In genomic region chr11:63974259-63975143, GRCh38 we compare ENCODE assay signal across 8 cellular contexts. TPM values are rescaled to one million over a fixed set of nuclear protein-coding genes. Genes with fewer than 3 reads are reported as not detected.
DNase-seq lines count a peak whose midpoint lies in the region; ATAC-seq and TF ChIP-seq lines count a peak whose summit lies in the region.

A gene with protein sequence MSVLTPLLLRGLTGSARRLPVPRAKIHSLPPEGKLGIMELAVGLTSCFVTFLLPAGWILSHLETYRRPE (plus strand): TSS chr11:63974620. CDS start chr11:63974681, 61 bp downstream.

- H3K9ac ChIP-seq in mammary epithelial cell (ENCODE audit: insufficient read depth, low read length) (peak within 1 kb of the TSS; percentile 91), skeletal muscle tissue (ENCODE audit: low read depth in 1 of 3, low read length in 3 of 3) (peak within 1 kb of the TSS; percentile 99 to 100 (median 99))

- CTCF ChIA-PET in AG04449 (lab: Yijun Ruan, JAX) (interaction anchor here (1.3 to 3.1 kb wide), 2 partner anchors 138 to 174 kb away, joined by 4 to 16 read pairs; no protein-coding TSS in a partner anchor), mammary epithelial cell (lab: Charles Lee; ENCODE audit: low non-redundant PET) (interaction anchor here (0.6 kb wide), 2 partner anchors 20 to 236 kb away, joined by 5 to 6 read pairs; no protein-coding TSS in a partner anchor)

- intact Hi-C loops in mammary epithelial cell (cut with micrococcal nuclease): loop anchor here (1.0 kb wide), 2 partner anchors 12 to 36 kb away; partner anchors contain the start of gene OTUB1

- peaks cover 47% of the 10 kb centered on the region for H3K79me2 ChIP-seq in mammary epithelial cell (ENCODE audit: insufficient read depth, low read length)

- H4K20me1 ChIP-seq in mammary epithelial cell (ENCODE audit: insufficient read depth, low read length): no peaks in the 10 kb centered on the region

- 2% methylated on average over 54 of the region's 67 CpGs for WGBS in mammary epithelial cell (ENCODE audit: low coverage, missing lambda C conversion rate)

- dilution Hi-C loops in mammary epithelial cell (cut with HindIII; ENCODE audit: low sequenced_read_pairs): no loop called here

- TF ChIP-seq CTCF in AG04449 (IDR thresholded peaks at IDR 0.05; ENCODE audit: insufficient read depth, low read length, missing control alignments) (peak; percentile 31), WERI-Rb-1 (IDR thresholded peaks at IDR 0.05; ENCODE audit: low read depth, low read length) (no peak), mammary epithelial cell (conservative IDR thresholded peaks at IDR 0.05 in 1 of 2, IDR thresholded peaks at IDR 0.05 in 1 of 2; ENCODE audit: extremely low read depth in 1 of 2, insufficient read depth in 1 of 2, low read depth in 1 of 2, low read length in 2 of 2) (peak in 1 of 2 donors; percentile 28)

- POLR2A ChIA-PET in AG04449 (lab: Yijun Ruan, JAX): interaction anchor here (0.6 kb wide), 1 partner anchor 210 kb away, joined by 3 read pairs; no protein-coding TSS in a partner anchor

- H2AFZ ChIP-seq in mammary epithelial cell (ENCODE audit: low read depth, low read length): peak within 1 kb of the TSS; percentile 95

- H3K9me3 ChIP-seq in WERI-Rb-1 (ENCODE audit: severe bottlenecking): peaks cover 3% of the 10 kb centered on the region
- H3K9me3 ChIP-seq in mammary epithelial cell (replicated peaks; ENCODE audit: insufficient read depth, low read length): no peaks in the 10 kb centered on the region
- peaks cover 2% of the 10 kb centered on the region for H3K9me3 ChIP-seq in iPS-18c (ENCODE audit: control insufficient read depth, insufficient read depth, low read length)
- no peaks in the 10 kb centered on the region for H3K9me3 ChIP-seq in skeletal muscle tissue (ENCODE audit: control insufficient read depth in 3 of 3, low read length in 3 of 3)

- H3K27me3 ChIP-seq in WERI-Rb-1 (ENCODE audit: insufficient read depth, low read depth, severe bottlenecking): no peaks in the 10 kb centered on the region
- H3K27me3 ChIP-seq in mammary epithelial cell (ENCODE audit: insufficient read depth, low read length): no peaks in the 10 kb centered on the region
- H3K27me3 ChIP-seq in skeletal muscle tissue (ENCODE audit: control insufficient read depth in 3 of 3, insufficient read depth in 3 of 3, low read length in 3 of 3): peaks cover 0 to 4% (median 0%) of the 10 kb centered on the region in 3 donors

- in situ Hi-C loops in mammary epithelial cell (cut with MboI; ENCODE audit: low sequenced_read_pairs in 2 of 2): no loop called here

- peak within 1 kb of the TSS; percentile 98 for H3K4me3 ChIP-seq in AG04449 (ENCODE audit: low read depth, low read length)
- H3K4me3 ChIP-seq in WERI-Rb-1 (ENCODE audit: low read depth, low read length): peak within 1 kb of the TSS; percentile 62
- peak within 1 kb of the TSS; percentile 88 to 100 (median 100) for H3K4me3 ChIP-seq in mammary epithelial cell (replicated peaks in 1 of 3; ENCODE audit: insufficient read depth in 1 of 3, low read depth in 2 of 3, low read length in 3 of 3)
- H3K4me3 ChIP-seq in iPS-18c (ENCODE audit: insufficient read depth, low read depth, low read length): peak within 1 kb of the TSS; percentile 96
- peak within 1 kb of the TSS; percentile 93 to 99 (median 96) for H3K4me3 ChIP-seq in skeletal muscle tissue (ENCODE audit: low read length in 3 of 3)

- peak; percentile 98 for DNase-seq in AG04449 (ENCODE audit: low read depth, low spot score)
- DNase-seq in NCI-H2227 (lab: John Stamatoyannopoulos, UW; ENCODE audit: unreplicated experiment): peak; percentile 100
- DNase-seq in WERI-Rb-1: peak; percentile 97
- DNase-seq in mammary epithelial cell: peak; percentile 100

- peaks cover 18% of the 10 kb centered on the region for H3K36me3 ChIP-seq in WERI-Rb-1
- H3K36me3 ChIP-seq in mammary epithelial cell (ENCODE audit: insufficient read depth, low read length): peaks cover 8% of the 10 kb centered on the region
- H3K36me3 ChIP-seq in skeletal muscle tissue (ENCODE audit: control insufficient read depth in 3 of 3, insufficient read depth in 3 of 3, low read length in 3 of 3): peaks cover 16 to 20% (median 16%) of the 10 kb centered on the region in 3 donors

- H3K27ac ChIP-seq in WERI-Rb-1 (peak within 1 kb of the TSS; percentile 95), mammary epithelial cell (ENCODE audit: insufficient read depth, low read depth, low read length) (peak within 1 kb of the TSS; percentile 87), skeletal muscle tissue (ENCODE audit: low read depth, low read length) (peak within 1 kb of the TSS; percentile 100)

- TSS peak; percentile 73 for BruUV-seq in mammary epithelial cell (replicated peaks; lab: Mats Ljungman, UMichigan)

- H3K4me2 ChIP-seq in mammary epithelial cell (ENCODE audit: insufficient read depth, low read depth, low read length): peak within 1 kb of the TSS; percentile 63

- H3K4me1 ChIP-seq in mammary epithelial cell (ENCODE audit: insufficient read depth, low read length) (peaks cover 10% of the 10 kb centered on the region), skeletal muscle tissue (ENCODE audit: control insufficient read depth in 3 of 3, insufficient read depth in 3 of 3, low read length in 3 of 3) (peaks cover 17 to 37% (median 20%) of the 10 kb centered on the region in 3 donors)

- ATAC-seq in GM18873 (IDR thresholded peaks at IDR 0.05; ENCODE audit: low FRiP score, unreplicated experiment): peak; percentile 97
- ATAC-seq in HG03139 (IDR thresholded peaks at IDR 0.05; ENCODE audit: unreplicated experiment): peak; percentile 96

RNA-seq across cellular contexts. Expression of the gene that starts here (rescaled TPM):
- 100 to 1,000 TPM; 185 to 338 TPM for total RNA-seq in mammary epithelial cell
- 576 TPM for polyA plus RNA-seq in mammary epithelial cell
- 282 TPM for polyA minus RNA-seq in mammary epithelial cell
- total RNA-seq in skeletal muscle tissue: 481 TPM

Comparison
In these comparisons a context has a peak if more than half of its experiments do, and no peak if none do; other contexts are left out.
1. Peak in every context shown above with its lines: DNase-seq, ATAC-seq, H3K4me3 ChIP-seq and H3K27ac ChIP-seq.